Comparison of ENCODE assay signal across 12 cellular contexts in the genomic region with DNA sequence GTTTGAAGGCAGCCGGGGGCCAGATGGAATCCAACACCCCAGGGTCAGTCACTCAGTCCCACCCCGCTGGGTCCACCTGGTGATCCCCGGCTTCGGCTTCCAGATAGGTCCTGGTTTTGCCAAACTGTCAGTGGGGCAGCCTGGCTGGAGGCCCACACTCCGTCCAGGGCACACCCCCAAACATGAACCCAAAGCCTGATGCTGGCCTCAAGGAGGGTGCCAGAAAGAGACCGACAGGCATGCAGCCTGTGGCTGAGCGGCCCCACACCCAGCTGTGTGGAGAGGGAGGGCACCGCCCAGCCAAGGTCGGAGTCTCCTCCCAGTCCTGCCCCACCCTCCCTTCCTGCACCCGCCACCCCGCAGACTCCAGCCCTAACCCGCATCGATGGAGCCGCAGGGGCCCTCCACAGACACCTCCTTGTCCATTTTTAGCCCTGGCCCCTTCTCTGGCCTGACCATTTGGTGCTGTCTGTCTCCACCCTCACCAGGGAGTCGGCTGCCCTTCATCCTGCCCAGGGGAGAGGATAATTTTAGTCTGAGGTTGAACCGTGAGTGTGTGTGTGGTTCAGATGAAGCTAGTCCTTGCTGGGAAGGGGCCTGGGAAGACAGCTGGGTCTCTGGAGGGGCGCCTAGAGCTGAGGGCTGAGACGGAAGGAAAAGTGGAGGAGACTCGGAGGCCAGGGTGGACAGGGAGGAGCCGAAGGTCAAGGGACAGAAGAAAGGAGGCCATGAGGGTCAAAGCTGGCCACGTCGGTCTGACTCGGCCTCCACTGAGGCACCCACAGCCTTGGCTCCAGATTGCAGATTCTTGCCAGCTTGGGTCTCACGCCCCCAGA. TPM values are rescaled to one million over a fixed set of nuclear protein-coding genes. Genes with fewer than 3 reads are reported as not detected.
A peak's percentile ranks its signal among the peaks of the same experiment; 100 is the strongest.
DNase-seq lines count a peak whose midpoint lies in the region; ATAC-seq and TF ChIP-seq lines count a peak whose summit lies in the region.
"Had no signal": no experiment of that assay in that cellular context is flagged by ENCODE, and none has a peak within 500 bp of the region (broad histone marks: within the 10 kb centered on the region; RNA-seq: fewer than 3 reads in every experiment).

No MANE protein-coding gene starts in this region.

- H3K27me3 Mint-ChIP-seq in HFFc6 (ENCODE audit: insufficient read depth) (peaks cover 4% of the 10 kb centered on the region), type B pancreatic cell (no peaks in the 10 kb centered on the region)
- no peaks in the 10 kb centered on the region for H3K27me3 Mint-ChIP-seq in activated T-helper 17 cell treated with anti-CD3 and anti-CD28 coated beads, Interleukin-2, amount 50 U/mL, for 72 hours
- H3K27me3 Mint-ChIP-seq: naive thymus-derived CD8-positive, alpha-beta T cell had no signal

- DNase-seq in HFFc6 (no peak), right atrium auricular region (ENCODE audit: low spot score) (no peak), sciatic nerve (ENCODE audit: low spot score) (no peak), iPS-NIHi7 (ENCODE audit: extremely low spot score) (no peak), type B pancreatic cell (ENCODE audit: extremely low spot score, unreplicated experiment) (no peak), NCI-H1105 treated with DMSO at 0.1 percent for 48 hours (lab: John Stamatoyannopoulos, UW) (no peak), AG20443 (ENCODE audit: low spot score) (no peak)
- DNase-seq: BE2C, NCI-H510A had no signal

- 0 out of 2 replicates have a peak overlapping the region, but pooled peaks have one; percentile 11 for H3K27ac Mint-ChIP-seq in HFFc6
- peak overlapping the region; percentile 48 for H3K27ac Mint-ChIP-seq in activated T-helper 17 cell treated with anti-CD3 and anti-CD28 coated beads, Interleukin-2, amount 50 U/mL, for 72 hours
- H3K27ac Mint-ChIP-seq in type B pancreatic cell, result no peak overlapping the region
- H3K27ac Mint-ChIP-seq: naive thymus-derived CD8-positive, alpha-beta T cell had no signal

- no peaks in the 10 kb centered on the region for H3K27me3 ChIP-seq in right atrium auricular region
- H3K27me3 ChIP-seq: adrenal gland, BE2C had no signal

- H3K4me1 Mint-ChIP-seq in HFFc6 (ENCODE audit: low read depth) (peaks cover 12% of the 10 kb centered on the region), type B pancreatic cell (ENCODE audit: unreplicated experiment) (peaks cover 8% of the 10 kb centered on the region)
- peaks cover 4% of the 10 kb centered on the region for H3K4me1 Mint-ChIP-seq in activated T-helper 17 cell treated with anti-CD3 and anti-CD28 coated beads, Interleukin-2, amount 50 U/mL, for 72 hours

- H3K9me3 Mint-ChIP-seq in HFFc6, result no peaks in the 10 kb centered on the region
- H3K9me3 Mint-ChIP-seq in activated T-helper 17 cell treated with anti-CD3 and anti-CD28 coated beads, Interleukin-2, amount 50 U/mL, for 72 hours, result no peaks in the 10 kb centered on the region
- H3K9me3 Mint-ChIP-seq in type B pancreatic cell, result no peaks in the 10 kb centered on the region
- H3K9me3 Mint-ChIP-seq: naive thymus-derived CD8-positive, alpha-beta T cell had no signal

- peak overlapping the region in 1 of 2 donors; percentile 22 for H3K4me3 ChIP-seq in right atrium auricular region
- H3K4me3 ChIP-seq: adrenal gland had no signal

- intact Hi-C loops in sciatic nerve (cut with DNase I), result no loop called here

- H3K4me3 Mint-ChIP-seq in HFFc6 (no peak overlapping the region), type B pancreatic cell (no peak overlapping the region)
- H3K4me3 Mint-ChIP-seq in activated T-helper 17 cell treated with anti-CD3 and anti-CD28 coated beads, Interleukin-2, amount 50 U/mL, for 72 hours, result no peak overlapping the region
- H3K4me3 Mint-ChIP-seq: naive thymus-derived CD8-positive, alpha-beta T cell had no signal

- H3K36me3 ChIP-seq in right atrium auricular region, result peaks cover 23% of the 10 kb centered on the region

- peaks cover 8% of the 10 kb centered on the region for H3K36me3 Mint-ChIP-seq in HFFc6 (ENCODE audit: low read depth)
- H3K36me3 Mint-ChIP-seq in activated T-helper 17 cell treated with anti-CD3 and anti-CD28 coated beads, Interleukin-2, amount 50 U/mL, for 72 hours (ENCODE audit: low read depth), result peaks cover 31% of the 10 kb centered on the region
- no peaks in the 10 kb centered on the region for H3K36me3 Mint-ChIP-seq in type B pancreatic cell

- TF ChIP-seq CTCF in HFFc6 (IDR thresholded peaks at IDR 0.05) (no peak), right atrium auricular region (IDR thresholded peaks at IDR 0.05) (no peak), type B pancreatic cell (conservative IDR thresholded peaks at IDR 0.05) (no peak)

- peak overlapping the region; percentile 86 to 97 for H3K27ac ChIP-seq in right atrium auricular region

- H3K4me1 ChIP-seq in right atrium auricular region, result peaks cover 0 to 61% of the 10 kb centered on the region in 2 donors

- no peaks in the 10 kb centered on the region for H3K9me3 ChIP-seq in right atrium auricular region
- H3K9me3 ChIP-seq: adrenal gland, BE2C had no signal

- ATAC-seq in activated T-helper 17 cell treated with anti-CD3 and anti-CD28 coated beads, Interleukin-2, amount 50 U/mL, for 72 hours (replicated peaks), result peak; percentile 42
- peak; percentile 52 for ATAC-seq in sciatic nerve
- ATAC-seq: naive thymus-derived CD8-positive, alpha-beta T cell had no signal

RNA-seq across cellular contexts. Expression of a gene that starts 23.1 kb away (rescaled TPM):
- total RNA-seq in HFFc6 (2021; fragmentation: NEBNext Ultra II Directional; extraction: Animal tissue kit (Norgen Biotek cat#: 25700)), result 10 to 100 TPM; 29.6 to 46.1 (median 35.1) TPM
- 10 to 100 TPM; 56.5 to 67.7 TPM for total RNA-seq in activated T-helper 17 cell treated with anti-CD3 and anti-CD28 coated beads, Interleukin-2, amount 50 U/mL, for 72 hours
- total RNA-seq in right atrium auricular region, result 10 to 100 TPM; 26.5 to 38.6 TPM
- 72.0 TPM for total RNA-seq in sciatic nerve
- 21.6 and 42.5 TPM in 2 replicates for total RNA-seq in type B pancreatic cell (ENCODE audit: low replicate concordance)
